14 cellular contexts compared by ENCODE assay signal in genomic region chr2:238422940-238423339, GRCh38. TPM values are rescaled to one million over a fixed set of nuclear protein-coding genes. Genes with fewer than 3 reads are reported as not detected.
A peak's percentile ranks its signal among the peaks of the same experiment; 100 is the strongest.
DNase-seq lines count a peak whose midpoint lies in the region; ATAC-seq, FAIRE-seq and TF ChIP-seq lines count a peak whose summit lies in the region.
"Had no signal": no experiment of that assay in that cellular context is flagged by ENCODE, and none has a peak within 500 bp of the region (broad histone marks: within the 10 kb centered on the region; RNA-seq: fewer than 3 reads in every experiment).

No MANE protein-coding gene starts in this region.

- peak overlapping the region; percentile 72 for H2AK5ac ChIP-seq in IMR-90 (ENCODE audit: low read depth, low read length)

- H4K5ac ChIP-seq in IMR-90 (ENCODE audit: low read depth, low read length), result no peak overlapping the region

- no peak for FAIRE-seq in K562 (lab: Jason Lieb, UNC)
- FAIRE-seq: GM19239 had no signal

- no peak overlapping the region for H3K14ac ChIP-seq in IMR-90 (replicated peaks; ENCODE audit: low read depth, low read length)

- no peaks in the 10 kb centered on the region for H3K27me3 ChIP-seq in IMR-90 (ENCODE audit: control insufficient read depth, insufficient read depth, low read length)
- no peaks in the 10 kb centered on the region for H3K27me3 ChIP-seq in K562 (ENCODE audit: control insufficient read depth in 2 of 2, insufficient read depth in 2 of 2, low read length in 2 of 2)
- H3K27me3 ChIP-seq: BLaER1 had no signal

- H3K9me3 Mint-ChIP-seq in mesothelial cell of epicardium, result no peaks in the 10 kb centered on the region

- H3K4me3 Mint-ChIP-seq in mesothelial cell of epicardium, result no peak overlapping the region
- H3K4me3 Mint-ChIP-seq: HFFc6 had no signal

- H2BK20ac ChIP-seq in IMR-90 (ENCODE audit: low read depth, low read length), result no peak overlapping the region

- no peaks in the 10 kb centered on the region for H4K20me1 ChIP-seq in IMR-90 (ENCODE audit: insufficient read depth, low read length)
- H4K20me1 ChIP-seq in K562 (replicated peaks; ENCODE audit: control insufficient read depth, insufficient read depth, low read length), result no peaks in the 10 kb centered on the region
- H4K20me1 ChIP-seq: BLaER1 had no signal

- H3K4me2 ChIP-seq in IMR-90 (ENCODE audit: low read depth, low read length), result no peak overlapping the region
- peak overlapping the region; percentile 90 for H3K4me2 ChIP-seq in K562 (ENCODE audit: insufficient read depth, low read length)
- H3K4me2 ChIP-seq: BLaER1 had no signal

- TF ChIP-seq CTCF in IMR-90 (conservative IDR thresholded peaks at IDR 0.05; ENCODE audit: low read depth, low read length) (no peak), K562 (IDR thresholded peaks at IDR 0.05 in 2 of 3, conservative IDR thresholded peaks at IDR 0.05 in 1 of 3; ENCODE audit: insufficient read depth in 2 of 3, low read depth in 1 of 3, low read length in 3 of 3) (no peak), mesothelial cell of epicardium (IDR thresholded peaks at IDR 0.05; ENCODE audit: unreplicated experiment) (no peak)

- H3K18ac ChIP-seq in IMR-90 (ENCODE audit: low read depth, low read length), result no peak overlapping the region

- H3K27me3 Mint-ChIP-seq in mesothelial cell of epicardium (ENCODE audit: low read depth), result no peaks in the 10 kb centered on the region

- H3K23ac ChIP-seq in IMR-90 (ENCODE audit: low read depth, low read length), result no peak overlapping the region

- no peak overlapping the region for H2BK15ac ChIP-seq in IMR-90 (ENCODE audit: low read depth, low read length)

- H3K4me1 ChIP-seq in IMR-90 (ENCODE audit: control insufficient read depth, insufficient read depth, low read length), result peaks cover 20% of the 10 kb centered on the region
- peaks cover 67 to 74% of the 10 kb centered on the region in 2 experiments for H3K4me1 ChIP-seq in K562 (replicated peaks in 1 of 2; ENCODE audit: control insufficient read depth in 2 of 2, insufficient read depth in 2 of 2, low read length in 2 of 2)

- CTCF ChIA-PET in IMR-90 (lab: Yijun Ruan, JAX), result no interaction called here
- CTCF ChIA-PET in K562 (lab: Yijun Ruan, JAX; ENCODE audit: low intra/inter-chr PET ratio), result no interaction called here

- peaks cover 7 to 21% of the 10 kb centered on the region in 2 experiments; a peak in 3 of 4 replicates for H3K79me1 ChIP-seq in IMR-90 (ENCODE audit: low read depth in 1 of 2, low read length in 2 of 2)

- H3K9me1 ChIP-seq in IMR-90 (ENCODE audit: insufficient read depth, low read length) (peaks cover 16% of the 10 kb centered on the region), K562 (ENCODE audit: control insufficient read depth, insufficient read depth, low read length) (no peaks in the 10 kb centered on the region)

- 100% methylated on average over 2 of the region's 7 CpGs; no CpG with 5 or more reads in 1 of the 2 experiments for whole genome bisulfite sequencing in IMR-90 (ENCODE audit: extremely low coverage in 2 of 2, insufficient read length in 1 of 2), 2 experiments
- 57% methylated on average over 6 of the region's 7 CpGs for WGBS in K562 (ENCODE audit: insufficient coverage, low coverage, missing lambda C conversion rate)

- TF ChIP-seq EP300 in K562 (IDR thresholded peaks at IDR 0.05; ENCODE audit: low read length), result no peak

- H3K27ac ChIP-seq in IMR-90 (ENCODE audit: insufficient read depth, low read length), result no peak overlapping the region
- peak overlapping the region; percentile 87; the same call in 2 of the 3 replicates for H3K27ac ChIP-seq in K562 (ENCODE audit: extremely low read depth, low read depth, low read length)
- H3K27ac ChIP-seq: BLaER1, HL-60 had no signal

- no peak for DNase-seq in IMR-90
- DNase-seq in K562 (ENCODE audit: extremely low read depth in 1 of 4, low spot score in 3 of 4), result no peak
- DNase-seq in mesothelial cell of epicardium (ENCODE audit: low spot score in 2 of 2, unreplicated experiment in 2 of 2), result no peak
- DNase-seq in stimulated activated CD8-positive, alpha-beta memory T cell treated with anti-CD3 and anti-CD28 coated beads, Interleukin-4, amount 100 ng/mL, for 48 hours, result peak; percentile 17
- DNase-seq in NCI-H1930 (lab: John Stamatoyannopoulos, UW), result no peak
- no peak for DNase-seq in SKM-1 (lab: John Stamatoyannopoulos, UW; ENCODE audit: unreplicated experiment)
- DNase-seq: 8988T, AML-193, GF-D8 had no signal

- peak overlapping the region; percentile 5 for H2AK9ac ChIP-seq in IMR-90 (replicated peaks; ENCODE audit: low read depth, low read length, poor library complexity)

- POLR2A ChIA-PET in IMR-90 (lab: Charles Lee; ENCODE audit: unreplicated experiment), result no interaction called here
- POLR2A ChIA-PET in K562 (lab: Yijun Ruan, JAX), result interaction anchor here (0.7 to 1.0 kb wide), 4 partner anchors 9 to 22 kb away, joined by 3 to 4 read pairs (median 4); no protein-coding TSS in a partner anchor

- peak overlapping the region; percentile 35; the same call in 1 of the 2 replicates for H4K91ac ChIP-seq in IMR-90 (ENCODE audit: insufficient read depth, low read depth, low read length)

- H3K9ac ChIP-seq in IMR-90 (ENCODE audit: low read depth, low read length) (no peak overlapping the region), K562 (ENCODE audit: insufficient read depth in 1 of 2, low read depth in 2 of 2, low read length in 2 of 2) (peak overlapping the region; percentile 76 to 78; a peak in 3 of 4 replicates)
- H3K9ac ChIP-seq: BLaER1 had no signal

- TF ChIP-seq POLR2A in IMR-90 (IDR thresholded peaks at IDR 0.05; ENCODE audit: low read depth, low read length) (no peak), K562 (conservative IDR thresholded peaks at IDR 0.05) (no peak)

- peaks cover 36% of the 10 kb centered on the region for H3K79me2 ChIP-seq in K562 (ENCODE audit: control insufficient read depth, insufficient read depth, low read length)

- peak overlapping the region; percentile 47 for H3K27ac Mint-ChIP-seq in mesothelial cell of epicardium

- peak overlapping the region; percentile 44; the same call in 1 of the 2 replicates for H3K4ac ChIP-seq in IMR-90 (ENCODE audit: low read depth, low read length)

- H3K36me3 Mint-ChIP-seq in mesothelial cell of epicardium, result peaks cover 1% of the 10 kb centered on the region

- no peaks in the 10 kb centered on the region for H3K36me3 ChIP-seq in IMR-90 (ENCODE audit: control insufficient read depth, insufficient read depth, low read length)
- H3K36me3 ChIP-seq in K562 (ENCODE audit: control insufficient read depth, insufficient read depth, low read length), result no peaks in the 10 kb centered on the region
- H3K36me3 ChIP-seq: BLaER1 had no signal

- H2BK120ac ChIP-seq in IMR-90 (ENCODE audit: low read depth, low read length), result peak overlapping the region; percentile 7; the same call in 1 of the 2 replicates

- in situ Hi-C loops in IMR-90 (cut with MboI; ENCODE audit: low sequenced_read_pairs) (no loop called here), K562 (cut with MboI) (no loop called here)

- no peak for ATAC-seq in IMR-90 (ENCODE audit: low read depth)
- no peak for ATAC-seq in K562
- ATAC-seq in HG02973 (IDR thresholded peaks at IDR 0.05; ENCODE audit: unreplicated experiment), result no peak

- no peak overlapping the region for H4K8ac ChIP-seq in IMR-90 (ENCODE audit: low read depth in 2 of 2, low read length in 2 of 2)

- no peak overlapping the region for H3K56ac ChIP-seq in IMR-90 (ENCODE audit: extremely low read depth, insufficient read depth, low read length)

- no peak overlapping the region for H2BK5ac ChIP-seq in IMR-90 (ENCODE audit: low read depth, low read length, poor library complexity, severe bottlenecking)

- dilution Hi-C loops in IMR-90 (cut with HindIII; ENCODE audit: low sequenced_read_pairs, unreplicated experiment), result no loop called here

- peaks cover 47% of the 10 kb centered on the region for H3K4me1 Mint-ChIP-seq in mesothelial cell of epicardium

- TF ChIP-seq RAD21 in IMR-90 (IDR thresholded peaks at IDR 0.05; ENCODE audit: low read length) (no peak), K562 (CRISPR knock-in tag; conservative IDR thresholded peaks at IDR 0.05 in 1 of 2, IDR thresholded peaks at IDR 0.05 in 1 of 2) (no peak)

- no TSS peak for BruUV-seq in IMR-90 (replicated peaks; lab: Mats Ljungman, UMichigan)
- no TSS peak for BruUV-seq in K562 (replicated peaks; lab: Mats Ljungman, UMichigan)

- no peak overlapping the region for H2AFZ ChIP-seq in IMR-90 (replicated peaks; ENCODE audit: low read length, poor library complexity)
- no peak overlapping the region for H2AFZ ChIP-seq in K562 (ENCODE audit: low read depth, low read length)

- H3K9me3 ChIP-seq in IMR-90 (ENCODE audit: control insufficient read depth, insufficient read depth, low read length), result no peaks in the 10 kb centered on the region
- no peaks in the 10 kb centered on the region for H3K9me3 ChIP-seq in K562 (replicated peaks; ENCODE audit: control insufficient read depth, insufficient read depth, low read depth, low read length)
- H3K9me3 ChIP-seq: BLaER1 had no signal

- H3K4me3 ChIP-seq in IMR-90 (ENCODE audit: insufficient read depth, low read depth, low read length) (no peak overlapping the region), K562 (no peak overlapping the region)
- H3K4me3 ChIP-seq: BLaER1 had no signal

- intact Hi-C loops in IMR-90 (cut with micrococcal nuclease), result no loop called here
- intact Hi-C loops in K562 (cut with micrococcal nuclease), result loop anchor here (2.0 kb wide), 1 partner anchor 52 kb away; no protein-coding TSS in a partner anchor

RNA-seq across cellular contexts. Expression of gene ASB1, which starts 3.8 kb away (rescaled TPM):
- total RNA-seq in IMR-90 (2012; rRNA removed) (21.4 and 23.5 TPM in 2 replicates), K562 (2014; rRNA removed) (32.0 and 37.5 TPM in 2 replicates), K562 (2014; rRNA removed; fragmentation: Illumina TruSeq; extraction: Trizol) (17.5 and 18.0 TPM in 2 replicates), K562 (2015; rRNA removed; fragmentation: Illumina TruSeq; extraction: Trizol) (18.2 and 20.1 TPM in 2 replicates), K562 (2021) (35.5 and 37.7 TPM in 2 replicates), mesothelial cell of epicardium (33.2 to 39.2 TPM (median 38.9 TPM) in 3 replicates)
- polyA plus RNA-seq in IMR-90 (2012; rRNA removed) (37.3 and 39.6 TPM in 2 replicates), K562 (2011; rRNA removed) (23.9 and 26.4 TPM in 2 replicates), K562 (2014; fragmentation: Illumina TruSeq; extraction: Trizol) (27.5 and 34.9 TPM in 2 replicates), K562 (2014; fragmentation: Nextera tagmentation; extraction: Ambion mirVana) (1 to 10 TPM; 6.3 to 8.7 TPM), K562 (2014; rRNA removed) (33.1 and 42.1 TPM in 2 replicates)
- 29.3 and 37.4 TPM in 2 replicates for polyA plus RNA-seq in IMR-90 (2012; cell fraction: cytosol; rRNA removed)
- 61.9 and 87.8 TPM in 2 replicates for polyA plus RNA-seq in IMR-90 (2012; cell fraction: nucleus; rRNA removed; ENCODE audit: low replicate concordance)
- 69.7 and 90.0 TPM in 2 replicates for total RNA-seq in K562 (2011; cell fraction: chromatin; rRNA removed; ENCODE audit: low replicate concordance)
- total RNA-seq in K562 (2011; cell fraction: nucleolus; rRNA removed), result 54.0 and 56.1 TPM in 2 replicates
- total RNA-seq in K562 (2011; cell fraction: nucleoplasm; rRNA removed), result 64.5 and 65.1 TPM in 2 replicates
- polyA plus RNA-seq in K562 (2011; cell fraction: cytosol; rRNA removed), result 25.8 and 40.3 TPM in 2 replicates
- polyA plus RNA-seq in K562 (2011; cell fraction: nucleus; rRNA removed), result 81.4 and 94.5 TPM in 2 replicates
- 22.4 and 22.9 TPM in 2 replicates for polyA plus RNA-seq in K562 (2012)
- polyA minus RNA-seq in K562 (2011; rRNA and poly(A)+ RNA removed), result 13.5 and 17.4 TPM in 2 replicates
- polyA minus RNA-seq in K562 (2011; cell fraction: cytosol; rRNA and poly(A)+ RNA removed), result 20.6 and 22.0 TPM in 2 replicates
- 21.3 and 22.2 TPM in 2 replicates for polyA minus RNA-seq in K562 (2011; cell fraction: nucleus; rRNA and poly(A)+ RNA removed)
